Comparison of ENCODE assay signal across 8 cellular contexts in the genomic region with DNA sequence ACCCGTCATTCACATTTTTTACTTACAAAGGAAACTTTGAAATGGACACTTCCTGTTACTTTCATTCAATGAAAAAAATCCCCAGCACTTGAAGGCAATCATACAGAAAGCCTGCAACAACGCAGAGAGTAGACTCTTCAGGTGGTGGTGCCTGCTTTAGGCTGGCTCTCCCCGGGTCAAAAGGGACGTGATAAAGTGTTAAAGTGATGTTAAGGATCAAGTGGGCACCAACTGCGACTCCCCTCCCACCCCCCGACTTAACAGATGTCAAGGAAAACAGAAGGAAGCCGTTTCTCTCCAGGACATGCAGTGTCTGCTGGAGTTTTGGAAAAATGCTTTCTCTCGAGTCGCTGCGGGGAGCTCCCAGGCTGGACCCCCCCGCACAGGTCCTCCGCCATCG. TPM values are rescaled to one million over a fixed set of nuclear protein-coding genes. Genes with fewer than 3 reads are reported as not detected.
DNase-seq lines count a peak whose midpoint lies in the region; ATAC-seq and TF ChIP-seq lines count a peak whose summit lies in the region.

No MANE protein-coding gene starts in this region.

- peak overlapping the region; percentile 82 for H3K4me3 Mint-ChIP-seq in activated naive CD8-positive, alpha-beta T cell

- peaks cover 30% of the 10 kb centered on the region for H3K27me3 ChIP-seq in upper lobe of right lung

- no peak for DNase-seq in HFF-Myc (ENCODE audit: extremely low read depth, low read depth)
- DNase-seq in left colon: no peak
- no peak for DNase-seq in upper lobe of right lung

- peaks cover 2% of the 10 kb centered on the region for H3K27me3 Mint-ChIP-seq in activated naive CD8-positive, alpha-beta T cell

- intact Hi-C loops in left colon (cut with DNase I, micrococcal nuclease): no loop called here
- intact Hi-C loops in upper lobe of right lung (cut with DNase I): no loop called here

- H3K27ac ChIP-seq in C4-2B (peak overlapping the region; percentile 76), upper lobe of right lung (peak overlapping the region; percentile 8)

- no peaks in the 10 kb centered on the region for H3K36me3 Mint-ChIP-seq in activated naive CD8-positive, alpha-beta T cell

- no peaks in the 10 kb centered on the region for H3K9me3 Mint-ChIP-seq in activated naive CD8-positive, alpha-beta T cell (ENCODE audit: low read depth)

- H3K27ac Mint-ChIP-seq in activated naive CD8-positive, alpha-beta T cell: no peak overlapping the region

- H3K4me1 ChIP-seq in upper lobe of right lung: peaks cover 5% of the 10 kb centered on the region

- H3K4me3 ChIP-seq in HFF-Myc (replicated peaks; ENCODE audit: low read depth, low read length): peak overlapping the region; percentile 75
- peak overlapping the region; percentile 66 for H3K4me3 ChIP-seq in upper lobe of right lung

- TF ChIP-seq CTCF in C4-2B (conservative IDR thresholded peaks at IDR 0.05) (no peak), HFF-Myc (IDR thresholded peaks at IDR 0.05; ENCODE audit: low read depth, low read length, missing control alignments) (no peak), upper lobe of right lung (IDR thresholded peaks at IDR 0.05) (no peak)

- H3K4me1 Mint-ChIP-seq in activated naive CD8-positive, alpha-beta T cell (ENCODE audit: low read depth): peaks cover 4% of the 10 kb centered on the region

- ATAC-seq in left colon (peak; percentile 1), upper lobe of right lung (no peak), GM21381 (IDR thresholded peaks at IDR 0.05; ENCODE audit: unreplicated experiment) (no peak), GM18858 (IDR thresholded peaks at IDR 0.05; ENCODE audit: unreplicated experiment) (no peak), HG03039 (IDR thresholded peaks at IDR 0.05; ENCODE audit: unreplicated experiment) (no peak)

- H3K9me3 ChIP-seq in upper lobe of right lung: no peaks in the 10 kb centered on the region

- no peaks in the 10 kb centered on the region for H3K36me3 ChIP-seq in upper lobe of right lung

RNA-seq across cellular contexts. Expression of a gene that starts 0.4 kb away (rescaled TPM):
- 1 to 10 TPM in 1 of 2 donors, under 1 TPM in 1; 0.14 to 2.0 TPM for total RNA-seq in left colon
- total RNA-seq in upper lobe of right lung: 3.7 TPM

RNA-seq across cellular contexts. Expression of a gene that starts 31.4 kb away (rescaled TPM):
- total RNA-seq in left colon (not detected), upper lobe of right lung (not detected)

RNA-seq across cellular contexts. Expression of a gene that starts 32.1 kb away (rescaled TPM):
- total RNA-seq in left colon (10 to 100 TPM; 47.1 to 59.3 TPM), upper lobe of right lung (25.7 TPM)
